Comparison of ENCODE assay signal across 9 cellular contexts in the genomic region with DNA sequence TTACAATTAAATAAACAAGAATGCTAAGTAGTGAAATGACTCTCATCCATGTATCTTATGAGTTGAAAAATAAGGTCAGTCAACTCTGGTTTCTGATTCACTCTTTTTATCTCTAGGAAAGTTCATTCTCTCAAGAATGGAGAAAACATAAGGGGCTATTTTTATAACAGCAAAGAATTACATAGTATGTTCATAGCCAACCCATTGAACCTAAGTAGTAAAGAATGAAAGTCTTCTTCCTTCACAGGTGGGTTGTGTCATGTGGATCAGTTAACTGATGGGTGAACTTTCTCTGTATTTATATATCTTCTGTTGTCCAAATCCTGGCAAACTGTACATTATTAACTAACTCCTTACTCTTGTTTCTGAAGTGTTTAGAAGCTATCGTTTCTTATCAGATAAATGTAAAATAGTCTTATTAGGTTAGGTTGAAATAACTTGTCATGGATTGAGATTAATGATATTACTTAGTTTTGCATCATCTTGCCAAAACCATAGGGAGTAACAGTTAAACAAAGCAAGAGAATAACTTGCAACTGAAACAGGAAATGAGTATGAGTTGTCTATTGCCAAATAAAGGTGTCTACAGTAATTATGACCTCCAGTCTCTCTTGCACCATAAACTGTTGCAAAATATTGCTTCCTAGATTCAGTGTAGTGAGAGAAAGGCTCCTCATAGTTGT.
DNase-seq lines count a peak whose midpoint lies in the region; ATAC-seq and TF ChIP-seq lines count a peak whose summit lies in the region.
"Had no signal": no experiment of that assay in that cellular context is flagged by ENCODE, and none has a peak within 500 bp of the region (broad histone marks: within the 10 kb centered on the region; RNA-seq: fewer than 3 reads in every experiment).

No MANE protein-coding gene starts in this region.

- peak; percentile 10 for DNase-seq in KG1 (lab: John Stamatoyannopoulos, UW)
- DNase-seq in fibroblast of pulmonary artery (ENCODE audit: low read depth): peak; percentile 43
- DNase-seq in nucleus accumbens (lab: John Stamatoyannopoulos, UW): no peak
- DNase-seq in DMS 273 treated with DMSO at 0.1 percent for 48 hours (lab: John Stamatoyannopoulos, UW): no peak
- no peak for DNase-seq in NCI-H526 treated with DMSO at 0.1 percent for 48 hours (lab: John Stamatoyannopoulos, UW)
- DNase-seq in medulla oblongata (ENCODE audit: extremely low spot score): no peak
- DNase-seq: immature natural killer cell had no signal

- H3K4me3 ChIP-seq in fibroblast of pulmonary artery (replicated peaks; ENCODE audit: low read depth, low read length): no peak overlapping the region

- ATAC-seq in GM18873 (IDR thresholded peaks at IDR 0.05; ENCODE audit: low FRiP score, unreplicated experiment) (peak; percentile 78), HG02588 (IDR thresholded peaks at IDR 0.05; ENCODE audit: unreplicated experiment) (peak; percentile 72)

- no peak for TF ChIP-seq CTCF in fibroblast of pulmonary artery (IDR thresholded peaks at IDR 0.05; ENCODE audit: low read length, missing control alignments)

Comparison
In these comparisons a context has a peak if more than half of its experiments do, and no peak if none do; other contexts are left out.
1. DNase-seq: peak in KG1 (single experiment) and fibroblast of pulmonary artery (single experiment); none in nucleus accumbens (0 of 56), DMS 273 treated with DMSO at 0.1 percent for 48 hours (single experiment), NCI-H526 treated with DMSO at 0.1 percent for 48 hours (single experiment) and medulla oblongata (single experiment).